28 cellular contexts compared by ENCODE assay signal in the genomic region with DNA sequence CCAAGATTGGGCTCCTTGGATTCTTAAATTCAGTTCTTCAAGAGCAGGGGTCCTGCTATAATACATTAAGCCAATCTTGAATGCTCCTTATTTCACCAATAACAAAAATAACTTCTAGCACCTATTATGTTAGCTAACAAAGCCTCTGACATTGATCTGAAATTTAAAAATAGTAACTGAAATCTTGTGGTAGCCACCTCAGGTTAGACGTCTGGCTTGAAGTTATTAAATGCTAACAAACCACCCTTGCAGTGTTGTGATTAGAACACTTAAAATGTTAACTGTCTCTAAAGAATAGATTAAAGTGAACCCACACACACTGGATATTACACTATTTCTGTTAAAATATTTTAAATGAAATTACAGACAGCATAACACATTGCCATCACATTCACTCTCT. TPM values are rescaled to one million over a fixed set of nuclear protein-coding genes. Genes with fewer than 3 reads are reported as not detected.
A peak's percentile ranks its signal among the peaks of the same experiment; 100 is the strongest.
DNase-seq lines count a peak whose midpoint lies in the region; ATAC-seq and TF ChIP-seq lines count a peak whose summit lies in the region.
"Had no signal": no experiment of that assay in that cellular context is flagged by ENCODE, and none has a peak within 500 bp of the region (broad histone marks: within the 10 kb centered on the region; RNA-seq: fewer than 3 reads in every experiment).

No MANE protein-coding gene starts in this region.

- intact Hi-C loops in left ventricle myocardium inferior (cut with micrococcal nuclease) = no loop called here
- intact Hi-C loops in heart left ventricle (cut with DNase I) = loop anchor here in 1 of 10 donors (10.0 kb wide), 1 partner anchor 54 kb away; no protein-coding TSS in a partner anchor

- ATAC-seq in heart left ventricle = no peak
- peak; percentile 77 for ATAC-seq in GM18511 (IDR thresholded peaks at IDR 0.05; ENCODE audit: unreplicated experiment)
- ATAC-seq: GM12878 had no signal

- H3K4me3 Mint-ChIP-seq in endodermal cell = no peak overlapping the region
- H3K4me3 Mint-ChIP-seq: CD14-positive monocyte; CD4-positive, alpha-beta memory T cell; CD4-positive, CD25-positive, alpha-beta regulatory T cell; CD8-positive, alpha-beta memory T cell had no signal

- no peaks in the 10 kb centered on the region for H3K36me3 Mint-ChIP-seq in endodermal cell (ENCODE audit: low read depth)
- H3K36me3 Mint-ChIP-seq: CD14-positive monocyte; CD4-positive, alpha-beta memory T cell; CD4-positive, CD25-positive, alpha-beta regulatory T cell; CD8-positive, alpha-beta memory T cell had no signal

- H3K4me1 Mint-ChIP-seq in endodermal cell = peaks cover 46% of the 10 kb centered on the region
- H3K4me1 Mint-ChIP-seq: CD14-positive monocyte; CD4-positive, alpha-beta memory T cell; CD4-positive, CD25-positive, alpha-beta regulatory T cell; CD8-positive, alpha-beta memory T cell had no signal

- TF ChIP-seq CTCF in left ventricle myocardium inferior (IDR thresholded peaks at IDR 0.05; ENCODE audit: borderline replicate concordance) = no peak
- TF ChIP-seq CTCF in heart left ventricle (IDR thresholded peaks at IDR 0.05) = no peak
- no peak for TF ChIP-seq CTCF in MM.1S (IDR thresholded peaks at IDR 0.05; ENCODE audit: low read length)
- TF ChIP-seq CTCF in endodermal cell (conservative IDR thresholded peaks at IDR 0.05) = no peak

- H3K27me3 Mint-ChIP-seq in endodermal cell (ENCODE audit: insufficient read depth) = peaks cover 1% of the 10 kb centered on the region

- no peaks in the 10 kb centered on the region for H3K79me2 ChIP-seq in MM.1S (ENCODE audit: low read length)

- no peaks in the 10 kb centered on the region for H3F3A ChIP-seq in MM.1S (ENCODE audit: insufficient read depth, low read length)

- no peak overlapping the region for H3K27ac Mint-ChIP-seq in endodermal cell
- H3K27ac Mint-ChIP-seq: CD14-positive monocyte; CD4-positive, alpha-beta memory T cell; CD4-positive, CD25-positive, alpha-beta regulatory T cell; CD8-positive, alpha-beta memory T cell had no signal

- H3K4me1 ChIP-seq in left ventricle myocardium inferior = peaks cover 27% of the 10 kb centered on the region
- H3K4me1 ChIP-seq in heart left ventricle = peaks cover 0 to 14% (median 3%) of the 10 kb centered on the region in 12 donors
- peaks cover 19% of the 10 kb centered on the region for H3K4me1 ChIP-seq in MM.1S (ENCODE audit: low read length)
- H3K4me1 ChIP-seq in endodermal cell (ENCODE audit: control insufficient read depth, insufficient read depth, low read length) = peaks cover 16% of the 10 kb centered on the region
- H3K4me1 ChIP-seq: BE2C, BLaER1 had no signal

- H3K36me3 ChIP-seq in left ventricle myocardium inferior (no peaks in the 10 kb centered on the region), heart left ventricle (no peaks in the 10 kb centered on the region), MM.1S (replicated peaks; ENCODE audit: insufficient read depth, low read length) (no peaks in the 10 kb centered on the region), endodermal cell (ENCODE audit: control insufficient read depth, insufficient read depth, low read length) (no peaks in the 10 kb centered on the region), H7 (replicated peaks; ENCODE audit: control insufficient read depth, insufficient read depth, low read length) (no peaks in the 10 kb centered on the region)
- H3K36me3 ChIP-seq: BE2C, BLaER1 had no signal

- H3K4me2 ChIP-seq in MM.1S (ENCODE audit: low read depth, low read length) = peak overlapping the region; percentile 70
- H3K4me2 ChIP-seq: BLaER1 had no signal

- no peak for TF ChIP-seq POLR2A in heart left ventricle (IDR thresholded peaks at IDR 0.05)

- H3K27me3 ChIP-seq in left ventricle myocardium inferior (ENCODE audit: low read depth) = no peaks in the 10 kb centered on the region
- no peaks in the 10 kb centered on the region for H3K27me3 ChIP-seq in heart left ventricle
- no peaks in the 10 kb centered on the region for H3K27me3 ChIP-seq in MM.1S (replicated peaks; ENCODE audit: insufficient read depth, low read length)
- H3K27me3 ChIP-seq in endodermal cell (ENCODE audit: control insufficient read depth, insufficient read depth, low read length, poor library complexity, severe bottlenecking) = no peaks in the 10 kb centered on the region
- no peaks in the 10 kb centered on the region for H3K27me3 ChIP-seq in H7 (ENCODE audit: control insufficient read depth, insufficient read depth, low read length)
- H3K27me3 ChIP-seq: BE2C, BLaER1 had no signal

- WGBS in heart left ventricle, 4 donors = 45 to 57% (median 54%) methylated on average over 1 of the region's 1 CpG
- 88% methylated on average over 1 of the region's 1 CpG; no CpG with 5 or more reads in 1 of the 2 experiments for WGBS in endodermal cell (ENCODE audit: insufficient coverage in 1 of 2, insufficient read length in 1 of 2), 2 experiments

- no peak overlapping the region for H3K4me3 ChIP-seq in left ventricle myocardium inferior
- no peak overlapping the region for H3K4me3 ChIP-seq in heart left ventricle
- no peak overlapping the region for H3K4me3 ChIP-seq in MM.1S (ENCODE audit: low read length)
- H3K4me3 ChIP-seq in endodermal cell (ENCODE audit: low read length) = peak overlapping the region; percentile 12
- H3K4me3 ChIP-seq in H7 (ENCODE audit: insufficient read depth, low read depth, low read length) = no peak overlapping the region
- H3K4me3 ChIP-seq: BLaER1, GM12878 had no signal

- no peaks in the 10 kb centered on the region for H3K9me3 ChIP-seq in left ventricle myocardium inferior (replicated peaks)
- no peaks in the 10 kb centered on the region for H3K9me3 ChIP-seq in heart left ventricle
- H3K9me3 ChIP-seq in MM.1S (replicated peaks; ENCODE audit: insufficient read depth, low read length) = no peaks in the 10 kb centered on the region
- peaks cover 20% of the 10 kb centered on the region for H3K9me3 ChIP-seq in endodermal cell (ENCODE audit: control insufficient read depth, low read length)
- H3K9me3 ChIP-seq: BE2C had no signal

- H3K9ac ChIP-seq in MM.1S (ENCODE audit: low read length) = no peak overlapping the region
- H3K9ac ChIP-seq in endodermal cell (ENCODE audit: extremely low read depth, low read length, poor library complexity, severe bottlenecking) = no peak overlapping the region
- H3K9ac ChIP-seq: BLaER1 had no signal

- DNase-seq in left ventricle myocardium inferior (no peak), heart left ventricle (no peak), MM.1S (peak; percentile 36), endodermal cell (no peak), NCI-H187 (lab: John Stamatoyannopoulos, UW) (no peak), anterior cingulate cortex (lab: John Stamatoyannopoulos, UW) (no peak), H7 (no peak)
- DNase-seq: 8988T; ACHN; BE2C; C1 segment of cervical spinal cord; CD4-positive, alpha-beta memory T cell; CD4-positive, CD25-positive, alpha-beta regulatory T cell; CD8-positive, alpha-beta memory T cell; COR-L47; DMS 273 treated with DMSO at 0.1 percent for 48 hours; DMS153; DMS53; DMS79; DND-41; EL; GDM1 had no signal

- H2AFZ ChIP-seq in MM.1S (ENCODE audit: low read length) = 0 out of 2 replicates have a peak overlapping the region, but pooled peaks have one; percentile 5

- H3K9me3 Mint-ChIP-seq in endodermal cell = peaks cover 13% of the 10 kb centered on the region

- H3K9me2 ChIP-seq in MM.1S (replicated peaks; ENCODE audit: insufficient read depth, low read length) = no peaks in the 10 kb centered on the region

- H3K27ac ChIP-seq in left ventricle myocardium inferior (replicated peaks) (peak overlapping the region; percentile 57), heart left ventricle (peak overlapping the region in 5 of 12 donors; percentile 28 to 63 (median 33)), MM.1S (ENCODE audit: low read length) (no peak overlapping the region), endodermal cell (ENCODE audit: low read depth, low read length) (no peak overlapping the region)
- H3K27ac ChIP-seq: BLaER1 had no signal

- no peaks in the 10 kb centered on the region for H4K20me1 ChIP-seq in MM.1S (ENCODE audit: insufficient read depth, low read length)
- H4K20me1 ChIP-seq: BLaER1 had no signal

RNA-seq across cellular contexts. Expression of gene LGI2, which starts 49.8 kb away (rescaled TPM):
- 3.0 TPM for total RNA-seq in left ventricle myocardium inferior
- 10 to 100 TPM in 1 of 9 donors, 1 to 10 TPM in 7, under 1 TPM in 1; 0.50 to 10.6 (median 2.7) TPM for total RNA-seq in heart left ventricle
- 1 to 10 TPM in 1 of 2 donors, under 1 TPM in 1; 0.88 to 1.3 TPM for polyA plus RNA-seq in heart left ventricle
- total RNA-seq in endodermal cell = 10 to 100 TPM in 1 of 2 donors, 1 to 10 TPM in 1; 6.5 to 15.9 TPM
- 5.1 TPM for polyA plus RNA-seq in endodermal cell (2013, experiment 1 of 2)
- 3.7 TPM for polyA plus RNA-seq in endodermal cell (2013, experiment 2 of 2)
- 0.94 and 3.1 TPM in 2 replicates for total RNA-seq in H7 (2014; rRNA removed; shearing (Covaris generic))
- total RNA-seq: CD4-positive, alpha-beta memory T cell; CD4-positive, CD25-positive, alpha-beta regulatory T cell; CD8-positive, alpha-beta memory T cell; G401; GM12878 had no signal
- polyA plus RNA-seq: AG04450; CD4-positive, alpha-beta memory T cell; CD4-positive, CD25-positive, alpha-beta regulatory T cell; CD8-positive, alpha-beta memory T cell; GM12878 had no signal
